ENCODE assay signal across 8 cellular contexts in genomic region chr10:27743736-27744477, GRCh38. TPM values are rescaled to one million over a fixed set of nuclear protein-coding genes. Genes with fewer than 3 reads are reported as not detected.
A peak's percentile ranks its signal among the peaks of the same experiment; 100 is the strongest.
DNase-seq lines count a peak whose midpoint lies in the region; ATAC-seq, FAIRE-seq and TF ChIP-seq lines count a peak whose summit lies in the region.

No MANE protein-coding gene starts in this region.

- peak overlapping the region; percentile 84 to 88 for H3K4me3 Mint-ChIP-seq in activated T-cell treated with anti-CD3 and anti-CD28 coated beads, Interleukin-2, amount 50 U/mL, for 72 hours

- peaks cover 0 to 3% of the 10 kb centered on the region in 2 donors for H3K36me3 Mint-ChIP-seq in activated T-cell treated with anti-CD3 and anti-CD28 coated beads, Interleukin-2, amount 50 U/mL, for 72 hours (ENCODE audit: insufficient read depth in 2 of 2)

- H3K27ac Mint-ChIP-seq in activated T-cell treated with anti-CD3 and anti-CD28 coated beads, Interleukin-2, amount 50 U/mL, for 72 hours: peak overlapping the region; percentile 72

- DNase-seq in activated T-cell treated with anti-CD3 and anti-CD28 coated beads, Interleukin-2, amount 50 U/mL, for 72 hours: no peak
- DNase-seq in activated T-cell treated with anti-CD3 and anti-CD28 coated beads for 4 hours (no peak), bronchial epithelial cell (ENCODE audit: low read depth) (no peak), lower leg skin (ENCODE audit: low spot score in 2 of 2) (peak in 1 of 2 donors; percentile 84), upper lobe of right lung (peak; percentile 64), superior temporal gyrus (ENCODE audit: extremely low spot score) (no peak)

- H3K27me3 ChIP-seq in bronchial epithelial cell (ENCODE audit: control insufficient read depth, insufficient read depth, low read length) (peaks cover 47% of the 10 kb centered on the region), upper lobe of right lung (peaks cover 86% of the 10 kb centered on the region)

- H3K4me1 ChIP-seq in upper lobe of right lung: peaks cover 38% of the 10 kb centered on the region

- 1% methylated on average over 35 to 42 of the region's 43 CpGs for WGBS in lower leg skin, 2 donors

- H3K4me3 ChIP-seq in bronchial epithelial cell (ENCODE audit: low read depth, low read length) (peak overlapping the region; percentile 51), lower leg skin (ENCODE audit: low read depth, poor library complexity, severe bottlenecking) (peak overlapping the region; percentile 45), upper lobe of right lung (peak overlapping the region; percentile 64)

- H3K4me1 Mint-ChIP-seq in activated T-cell treated with anti-CD3 and anti-CD28 coated beads, Interleukin-2, amount 50 U/mL, for 72 hours (ENCODE audit: low read depth): peaks cover 43% of the 10 kb centered on the region

- no peak overlapping the region for H3K27ac ChIP-seq in upper lobe of right lung

- H3K27me3 Mint-ChIP-seq in activated T-cell treated with anti-CD3 and anti-CD28 coated beads, Interleukin-2, amount 50 U/mL, for 72 hours (ENCODE audit: low read depth): peaks cover 62% of the 10 kb centered on the region

- no peak for FAIRE-seq in bronchial epithelial cell (lab: Jason Lieb, UNC)

- TF ChIP-seq POLR2A in lower leg skin (IDR thresholded peaks at IDR 0.05): no peak

- H3K9me3 Mint-ChIP-seq in activated T-cell treated with anti-CD3 and anti-CD28 coated beads, Interleukin-2, amount 50 U/mL, for 72 hours: no peaks in the 10 kb centered on the region

- TF ChIP-seq CTCF in bronchial epithelial cell (IDR thresholded peaks at IDR 0.05; ENCODE audit: insufficient read depth, low read length, severe bottlenecking): no peak
- no peak for TF ChIP-seq CTCF in lower leg skin (IDR thresholded peaks at IDR 0.05)
- TF ChIP-seq CTCF in upper lobe of right lung (IDR thresholded peaks at IDR 0.05): no peak

- H3K9me3 ChIP-seq in upper lobe of right lung: no peaks in the 10 kb centered on the region

- H3K36me3 ChIP-seq in bronchial epithelial cell (ENCODE audit: control insufficient read depth, insufficient read depth, low read length): no peaks in the 10 kb centered on the region
- H3K36me3 ChIP-seq in upper lobe of right lung: no peaks in the 10 kb centered on the region

- intact Hi-C loops in lower leg skin (cut with DNase I; ENCODE audit: low total_unique reads): loop anchor here (10.0 kb wide), 1 partner anchor 651 kb away; no protein-coding TSS in a partner anchor
- intact Hi-C loops in upper lobe of right lung (cut with DNase I): no loop called here

- no peak for ATAC-seq in activated T-cell treated with anti-CD3 and anti-CD28 coated beads, Interleukin-2, amount 50 U/mL, for 72 hours (replicated peaks in 1 of 2)
- ATAC-seq in upper lobe of right lung (no peak), GM19463 (IDR thresholded peaks at IDR 0.05; ENCODE audit: unreplicated experiment) (no peak), HG03039 (IDR thresholded peaks at IDR 0.05; ENCODE audit: unreplicated experiment) (no peak)

RNA-seq across cellular contexts. Expression of gene MKX, which starts 1.7 kb away (rescaled TPM):
- total RNA-seq in activated T-cell treated with anti-CD3 and anti-CD28 coated beads, Interleukin-2, amount 50 U/mL, for 72 hours: 1 to 10 TPM; 1.0 to 2.2 TPM
- 1.8 and 2.3 TPM in 2 replicates for total RNA-seq in bronchial epithelial cell
- 1 to 10 TPM in 3 of 4 donors, under 1 TPM in 1; 0.84 to 1.3 (median 1.1) TPM for total RNA-seq in lower leg skin
- 1.7 TPM for total RNA-seq in upper lobe of right lung
